In genomic region chr3:177058647-177059046, GRCh38 we compare ENCODE assay signal across 16 cellular contexts.
DNase-seq lines count a peak whose midpoint lies in the region; ATAC-seq, FAIRE-seq and TF ChIP-seq lines count a peak whose summit lies in the region.
"Had no signal": no experiment of that assay in that cellular context is flagged by ENCODE, and none has a peak within 500 bp of the region (broad histone marks: within the 10 kb centered on the region; RNA-seq: fewer than 3 reads in every experiment).

No MANE protein-coding gene starts in this region.

- 96% methylated on average over 2 of the region's 2 CpGs for WGBS in HepG2 (ENCODE audit: low lambda C conversion rate)
- WGBS in right lobe of liver (ENCODE audit: insufficient coverage, low coverage, low lambda C conversion rate, missing lambda C conversion rate) = 39% methylated on average over 2 of the region's 2 CpGs
- 97% methylated on average over 2 of the region's 2 CpGs for WGBS in smooth muscle cell (ENCODE audit: low lambda C conversion rate)

- intact Hi-C loops in HepG2 (cut with micrococcal nuclease; ENCODE audit: unreplicated experiment) (loop anchor here (10.0 kb wide), 1 partner anchor 416 kb away; no protein-coding TSS in a partner anchor), right lobe of liver (cut with DNase I) (no loop called here), OCI-LY7 (cut with micrococcal nuclease; ENCODE audit: unreplicated experiment) (no loop called here)

- in situ Hi-C loops in HepG2 (cut with HindIII; ENCODE audit: extremely low pct_ligation_motif_present, low pct_unique_long_range_greater_than_20kb) = loop anchor here (10.0 kb wide), 1 partner anchor 136 kb away; the partner anchor contains the start of gene TBL1XR1

- POLR2A ChIA-PET in HepG2 (lab: Yijun Ruan, JAX) (no interaction called here), OCI-LY7 (lab: Charles Lee) (interaction anchor here (0.5 to 3.2 kb wide), 25 partner anchors 8 to 548 kb away, joined by 3 to 19 read pairs (median 4); no protein-coding TSS in a partner anchor)

- no peaks in the 10 kb centered on the region for H3K9me2 ChIP-seq in OCI-LY7 (ENCODE audit: insufficient read depth, low read length)

- TF ChIP-seq CTCF in HepG2 (CRISPR knock-in tag; IDR thresholded peaks at IDR 0.05) (no peak), right lobe of liver (IDR thresholded peaks at IDR 0.05) (no peak), OCI-LY7 (conservative IDR thresholded peaks at IDR 0.05; ENCODE audit: low read length) (no peak), smooth muscle cell (IDR thresholded peaks at IDR 0.05; ENCODE audit: borderline replicate concordance, insufficient read depth, poor library complexity, severe bottlenecking) (no peak)

- DNase-seq in HepG2 (ENCODE audit: low spot score) (no peak), right lobe of liver (no peak), OCI-LY7 (ENCODE audit: low spot score) (no peak), foreskin melanocyte (peak; percentile 29), smooth muscle cell (lab: John Stamatoyannopoulos, UW; ENCODE audit: unreplicated experiment) (no peak)
- DNase-seq: DMS79, H9, NCI-H1105 treated with DMSO at 0.1 percent for 48 hours, NCI-H1694, NCI-H2081 treated with DMSO at 0.1 percent for 48 hours, NCI-H748 treated with DMSO at 0.1 percent for 48 hours, SW 1271 had no signal

- H3K36me3 ChIP-seq in HepG2 (replicated peaks in 1 of 2; ENCODE audit: control insufficient read depth in 1 of 2, insufficient read depth in 2 of 2, low read length in 2 of 2) = peaks cover 2 to 14% of the 10 kb centered on the region in 2 experiments; a peak in 4 of 5 replicates
- H3K36me3 ChIP-seq in right lobe of liver = no peaks in the 10 kb centered on the region
- H3K36me3 ChIP-seq in OCI-LY7 (ENCODE audit: insufficient read depth, low read length) = peaks cover 45% of the 10 kb centered on the region
- no peaks in the 10 kb centered on the region for H3K36me3 ChIP-seq in smooth muscle cell (ENCODE audit: low read depth)

- H4K20me1 ChIP-seq in HepG2 (ENCODE audit: insufficient read depth, low read length) = peaks cover 9% of the 10 kb centered on the region; the same call in 1 of the 2 replicates
- H4K20me1 ChIP-seq in OCI-LY7 (ENCODE audit: insufficient read depth, low read length) = no peaks in the 10 kb centered on the region; the same call in 1 of the 2 replicates
- peaks cover 89% of the 10 kb centered on the region for H4K20me1 ChIP-seq in smooth muscle cell (ENCODE audit: low read depth)

- no peak for TF ChIP-seq EP300 in HepG2 (IDR thresholded peaks at IDR 0.05; ENCODE audit: low read depth in 2 of 2, low read length in 2 of 2)
- no peak for TF ChIP-seq EP300 in HepG2 (CRISPR knock-in tag; IDR thresholded peaks at IDR 0.05; ENCODE audit: borderline replicate concordance)

- H3K27ac ChIP-seq in HepG2 (ENCODE audit: extremely low read length, insufficient read depth, low read length) (no peak overlapping the region), right lobe of liver (no peak overlapping the region), OCI-LY7 (ENCODE audit: low read depth, low read length, poor library complexity, severe bottlenecking) (peak overlapping the region; percentile 80), smooth muscle cell (ENCODE audit: low read depth) (no peak overlapping the region)
- H3K27ac ChIP-seq: BLaER1, HL-60 had no signal

- H3K4me1 ChIP-seq in HepG2 (ENCODE audit: insufficient read depth, low read length) (no peaks in the 10 kb centered on the region), right lobe of liver (no peaks in the 10 kb centered on the region), OCI-LY7 (ENCODE audit: insufficient read depth, low read length, poor library complexity, severe bottlenecking) (peaks cover 85% of the 10 kb centered on the region), smooth muscle cell (ENCODE audit: low read depth) (peaks cover 4% of the 10 kb centered on the region)

- H3K79me2 ChIP-seq in HepG2 (ENCODE audit: insufficient read depth, low read length) = peaks cover 32% of the 10 kb centered on the region
- peaks cover 98% of the 10 kb centered on the region for H3K79me2 ChIP-seq in OCI-LY7 (ENCODE audit: insufficient read depth, low read depth, low read length)
- peaks cover 94% of the 10 kb centered on the region for H3K79me2 ChIP-seq in smooth muscle cell (ENCODE audit: low read depth)

- TF ChIP-seq POLR2A in HepG2 (IDR thresholded peaks at IDR 0.05; ENCODE audit: insufficient read depth in 1 of 2, low read depth in 2 of 2, low read length in 2 of 2) = no peak
- no peak for TF ChIP-seq POLR2A in right lobe of liver (IDR thresholded peaks at IDR 0.05)

- H3K27me3 ChIP-seq in HepG2 (ENCODE audit: control insufficient read depth in 1 of 2, insufficient read depth in 2 of 2, low read length in 2 of 2) = no peaks in the 10 kb centered on the region; a peak in 1 of 5 replicates
- no peaks in the 10 kb centered on the region for H3K27me3 ChIP-seq in right lobe of liver
- H3K27me3 ChIP-seq in smooth muscle cell (ENCODE audit: low read depth) = no peaks in the 10 kb centered on the region
- H3K27me3 ChIP-seq: BLaER1 had no signal

- H3K4me2 ChIP-seq in HepG2 (ENCODE audit: low read depth, low read length) (no peak overlapping the region), OCI-LY7 (ENCODE audit: low read length) (peak overlapping the region; percentile 70), smooth muscle cell (no peak overlapping the region)

- no peak for TF ChIP-seq RAD21 in HepG2 (CRISPR knock-in tag; IDR thresholded peaks at IDR 0.05)

- H3K9me3 ChIP-seq in HepG2 (ENCODE audit: low read length) (no peaks in the 10 kb centered on the region), right lobe of liver (no peaks in the 10 kb centered on the region), OCI-LY7 (ENCODE audit: low read length) (no peaks in the 10 kb centered on the region; the same call in 1 of the 2 replicates), smooth muscle cell (replicated peaks; ENCODE audit: low read depth) (no peaks in the 10 kb centered on the region)
- H3K9me3 ChIP-seq: BLaER1 had no signal

- peaks cover 3% of the 10 kb centered on the region for H3F3A ChIP-seq in smooth muscle cell (ENCODE audit: low read depth)

- no peak for FAIRE-seq in HepG2 (lab: Jason Lieb, UNC)

- no peak overlapping the region for H3K9ac ChIP-seq in HepG2 (ENCODE audit: insufficient read depth, low read depth, low read length)
- no peak overlapping the region for H3K9ac ChIP-seq in smooth muscle cell (ENCODE audit: low read depth)
- H3K9ac ChIP-seq: BLaER1 had no signal

- ATAC-seq in HepG2 (no peak), right lobe of liver (no peak), HG03457 (IDR thresholded peaks at IDR 0.05; ENCODE audit: unreplicated experiment) (no peak), esophagus mucosa (no peak)

- H2AFZ ChIP-seq in HepG2 (ENCODE audit: low read length) (no peak overlapping the region), OCI-LY7 (ENCODE audit: low read length) (no peak overlapping the region), smooth muscle cell (ENCODE audit: low read depth) (no peak overlapping the region)

- BruUV-seq in HepG2 (replicated peaks; lab: Mats Ljungman, UMichigan) (no TSS peak), OCI-LY7 (replicated peaks; lab: Mats Ljungman, UMichigan) (no TSS peak)

- CTCF ChIA-PET in HepG2 (lab: Yijun Ruan, JAX; ENCODE audit: low intra/inter-chr PET ratio, low total read pairs) (no interaction called here), OCI-LY7 (lab: Charles Lee; ENCODE audit: unreplicated experiment) (no interaction called here)

- no peak overlapping the region for H3K4me3 ChIP-seq in HepG2 (replicated peaks in 1 of 3; ENCODE audit: insufficient read depth in 1 of 3, low read depth in 2 of 3, low read length in 3 of 3)
- no peak overlapping the region for H3K4me3 ChIP-seq in right lobe of liver
- no peak overlapping the region for H3K4me3 ChIP-seq in OCI-LY7 (ENCODE audit: low read depth, low read length, poor library complexity, severe bottlenecking)
- no peak overlapping the region for H3K4me3 ChIP-seq in smooth muscle cell
- H3K4me3 ChIP-seq: BLaER1 had no signal

TF ChIP-seq in HepG2, 621 proteins besides CTCF, POLR2A, EP300 and RAD21:
- no peak for TF ChIP-seq ZFY (CRISPR knock-in tag; IDR thresholded peaks at IDR 0.05)
- peak; percentile 98 for TF ChIP-seq MAFF (IDR thresholded peaks at IDR 0.05; ENCODE audit: low read depth, low read length)
- TF ChIP-seq MAFK (conservative IDR thresholded peaks at IDR 0.05 in 1 of 2, IDR thresholded peaks at IDR 0.05 in 1 of 2; ENCODE audit: low read length in 2 of 2) = peak; percentile 97 to 99
